9 cellular contexts compared by ENCODE assay signal in the genomic region with DNA sequence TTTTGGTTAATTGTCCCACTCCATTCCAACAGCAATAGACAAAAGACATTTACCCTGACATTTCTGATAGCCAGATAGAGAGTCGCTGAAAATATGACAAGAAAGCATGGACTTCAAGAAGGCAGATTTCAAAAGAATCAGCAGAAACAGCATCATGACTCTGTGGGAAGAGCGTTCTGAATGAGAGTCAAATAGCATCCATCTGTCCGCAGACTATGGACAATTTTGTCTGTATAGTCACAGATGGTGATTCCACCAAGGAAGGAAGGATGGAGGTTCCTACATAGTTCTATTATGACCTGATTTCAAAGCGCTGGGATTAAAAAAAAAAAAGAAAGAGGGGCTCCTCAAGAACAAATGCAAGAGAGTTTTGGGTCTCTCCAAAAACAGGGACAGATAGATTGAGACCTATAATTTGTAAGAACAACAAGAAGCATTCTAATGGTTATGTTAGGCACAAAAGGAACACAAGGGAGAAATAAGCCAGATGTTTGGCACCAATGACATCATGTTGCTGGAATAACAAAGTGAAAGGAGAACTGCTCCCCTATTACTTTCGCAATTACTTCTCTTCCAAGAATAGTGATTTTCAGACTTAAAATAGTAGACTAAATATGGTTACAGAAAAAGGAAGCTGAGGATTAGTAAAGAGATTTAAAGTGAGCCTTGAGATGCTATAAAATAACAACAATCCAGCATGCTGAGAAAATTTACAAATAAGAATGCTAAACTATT. TPM values are rescaled to one million over a fixed set of nuclear protein-coding genes. Genes with fewer than 3 reads are reported as not detected.
DNase-seq lines count a peak whose midpoint lies in the region; ATAC-seq and TF ChIP-seq lines count a peak whose summit lies in the region.
"Had no signal": no experiment of that assay in that cellular context is flagged by ENCODE, and none has a peak within 500 bp of the region (broad histone marks: within the 10 kb centered on the region; RNA-seq: fewer than 3 reads in every experiment).

No MANE protein-coding gene starts in this region.

- ATAC-seq in GM21529 (IDR thresholded peaks at IDR 0.05; ENCODE audit: unreplicated experiment) (peak; percentile 74), left ventricle myocardium superior (peak; percentile 79), GM19467 (IDR thresholded peaks at IDR 0.05; ENCODE audit: unreplicated experiment) (no peak), HG03439 (IDR thresholded peaks at IDR 0.05; ENCODE audit: unreplicated experiment) (no peak)

- no peak for TF ChIP-seq CTCF in AG09319 (IDR thresholded peaks at IDR 0.05; ENCODE audit: low read depth, low read length)

- intact Hi-C loops in left ventricle myocardium superior (cut with micrococcal nuclease) = no loop called here

- DNase-seq in AG09319 (ENCODE audit: extremely low read depth, low read depth) (peak; percentile 36), NCI-H446 (lab: John Stamatoyannopoulos, UW) (peak; percentile 31 to 72), left ventricle myocardium superior (no peak), NCI-H748 treated with DMSO at 0.1 percent for 48 hours (lab: John Stamatoyannopoulos, UW) (no peak), NCI-H1092 treated with DMSO at 0.1 percent for 48 hours (lab: John Stamatoyannopoulos, UW) (no peak)
- DNase-seq: activated CD8-positive, alpha-beta memory T cell treated with anti-CD3 and anti-CD28 coated beads for 24 hours had no signal

RNA-seq across cellular contexts. Expression of gene NIBAN1, which starts 28.5 kb away (rescaled TPM):
- 397 TPM for total RNA-seq in left ventricle myocardium superior

Comparison
In these comparisons a context has a peak if more than half of its experiments do, and no peak if none do; other contexts are left out.
1. DNase-seq: peak in AG09319 (single experiment) and NCI-H446 (2 of 2); none in left ventricle myocardium superior (single experiment), NCI-H748 treated with DMSO at 0.1 percent for 48 hours (single experiment) and NCI-H1092 treated with DMSO at 0.1 percent for 48 hours (single experiment).
2. ATAC-seq: peak in GM21529 (single experiment) and left ventricle myocardium superior (single experiment); none in GM19467 (single experiment) and HG03439 (single experiment).